1 cellular context compared by ENCODE assay signal in genomic region chr4:140645614-140646412, GRCh38.
TF ChIP-seq lines count a peak whose summit lies in the region.

No MANE protein-coding gene starts in this region.

TF ChIP-seq in HepG2, 621 proteins besides CTCF, POLR2A, EP300 and RAD21 (continued from another document and continues in another):
- TF ChIP-seq ATF3 (CRISPR knock-in tag; IDR thresholded peaks at IDR 0.05) (no peak), ZNF512 (CRISPR knock-in tag; IDR thresholded peaks at IDR 0.05) (no peak), ZNF609 (CRISPR knock-in tag; IDR thresholded peaks at IDR 0.05; ENCODE audit: borderline replicate concordance) (peak; percentile 67; the same call in 1 of the 2 replicates), HOXA3 (CRISPR knock-in tag; IDR thresholded peaks at IDR 0.05) (no peak), NKX3-1 (CRISPR knock-in tag; IDR thresholded peaks at IDR 0.05) (peak; percentile 50; the same call in 1 of the 2 replicates), ISL2 (CRISPR knock-in tag; IDR thresholded peaks at IDR 0.05) (peak; percentile 75), ZFAT (CRISPR knock-in tag; conservative IDR thresholded peaks at IDR 0.05) (no peak), ZNF335 (CRISPR knock-in tag; IDR thresholded peaks at IDR 0.05) (no peak), MAFF (IDR thresholded peaks at IDR 0.05; ENCODE audit: low read depth, low read length) (no peak), ZNF318 (CRISPR knock-in tag; IDR thresholded peaks at IDR 0.05) (no peak), NPAS2 (CRISPR knock-in tag; IDR thresholded peaks at IDR 0.05; ENCODE audit: borderline replicate concordance) (no peak), GABPB1 (CRISPR knock-in tag; IDR thresholded peaks at IDR 0.05) (no peak), TOE1 (CRISPR knock-in tag; IDR thresholded peaks at IDR 0.05) (no peak), ZNF704 (CRISPR knock-in tag; IDR thresholded peaks at IDR 0.05; ENCODE audit: borderline replicate concordance) (no peak), HCFC1 (IDR thresholded peaks at IDR 0.05; ENCODE audit: low read depth, low read length) (no peak), THYN1 (CRISPR knock-in tag; IDR thresholded peaks at IDR 0.05; ENCODE audit: borderline replicate concordance, low read depth) (no peak), ZFP41 (CRISPR knock-in tag; IDR thresholded peaks at IDR 0.05; ENCODE audit: borderline replicate concordance) (no peak), POGK (CRISPR knock-in tag; conservative IDR thresholded peaks at IDR 0.05) (no peak), CREB1 (IDR thresholded peaks at IDR 0.05) (no peak), CREB1 (CRISPR knock-in tag; IDR thresholded peaks at IDR 0.05) (no peak), TEAD3 (CRISPR knock-in tag; optimal IDR thresholded peaks at IDR 0.05; ENCODE audit: borderline replicate concordance) (no peak), ATF2 (CRISPR knock-in tag; IDR thresholded peaks at IDR 0.05) (no peak), ZNF235 (CRISPR knock-in tag; IDR thresholded peaks at IDR 0.05; ENCODE audit: borderline replicate concordance) (no peak), BRD4 (CRISPR knock-in tag; IDR thresholded peaks at IDR 0.05) (0 out of 2 replicates have a peak, but pooled peaks have one; percentile 46), POGZ (CRISPR knock-in tag; IDR thresholded peaks at IDR 0.05) (no peak), PRDM4 (CRISPR knock-in tag; IDR thresholded peaks at IDR 0.05; ENCODE audit: borderline replicate concordance) (no peak), LBX2 (CRISPR knock-in tag; IDR thresholded peaks at IDR 0.05; ENCODE audit: borderline replicate concordance) (no peak), RNF219 (CRISPR knock-in tag; IDR thresholded peaks at IDR 0.05) (no peak)
